ENCODE assay signal across 25 cellular contexts in the genomic region with DNA sequence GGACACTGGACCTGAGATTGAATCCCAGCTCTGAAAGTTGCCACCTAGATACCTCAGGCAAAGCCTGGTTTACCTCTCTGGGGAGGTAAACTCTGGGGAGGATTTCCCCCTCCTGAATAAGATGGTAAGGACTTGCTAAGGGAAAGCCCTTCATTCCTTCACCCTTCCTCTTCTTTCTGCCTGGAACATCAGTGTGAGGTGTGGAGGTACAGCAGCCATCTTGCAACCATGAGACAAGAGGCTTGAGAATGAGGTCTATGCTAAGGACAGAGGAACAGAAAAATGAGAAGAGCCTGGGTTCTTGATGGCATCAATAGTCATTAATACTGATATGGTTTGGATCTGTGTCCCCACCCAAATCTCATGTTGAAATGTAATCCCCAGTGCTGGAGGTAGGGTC. TPM values are rescaled to one million over a fixed set of nuclear protein-coding genes. Genes with fewer than 3 reads are reported as not detected.
DNase-seq lines count a peak whose midpoint lies in the region; ATAC-seq, FAIRE-seq and TF ChIP-seq lines count a peak whose summit lies in the region.
"Had no signal": no experiment of that assay in that cellular context is flagged by ENCODE, and none has a peak within 500 bp of the region (broad histone marks: within the 10 kb centered on the region; RNA-seq: fewer than 3 reads in every experiment).

No MANE protein-coding gene starts in this region.

- no TSS peak for BruUV-seq in IMR-90 (replicated peaks; lab: Mats Ljungman, UMichigan)

- H4K20me1 ChIP-seq in BLaER1 treated with 17β-estradiol and CSF1 and Interleukin-3, amounts not matched to agents 10 nM and 100 nM = no peaks in the 10 kb centered on the region
- no peaks in the 10 kb centered on the region for H4K20me1 ChIP-seq in IMR-90 (ENCODE audit: insufficient read depth, low read length)

- intact Hi-C loops in IMR-90 (cut with micrococcal nuclease) (no loop called here), breast epithelium (cut with DNase I; ENCODE audit: low total_unique reads) (no loop called here)

- H3K18ac ChIP-seq in IMR-90 (ENCODE audit: low read depth, low read length) = peak overlapping the region; percentile 100

- no peaks in the 10 kb centered on the region for H3K36me3 ChIP-seq in BLaER1 treated with 17β-estradiol and CSF1 and Interleukin-3, amounts not matched to agents 10 nM and 100 nM
- H3K36me3 ChIP-seq in IMR-90 (ENCODE audit: control insufficient read depth, insufficient read depth, low read length) (no peaks in the 10 kb centered on the region), breast epithelium (no peaks in the 10 kb centered on the region)
- H3K36me3 ChIP-seq: adrenal gland, BE2C, esophagus muscularis mucosa, gastrocnemius medialis, thoracic aorta, uterus had no signal

- H3K9me1 ChIP-seq in IMR-90 (ENCODE audit: insufficient read depth, low read length) = no peaks in the 10 kb centered on the region

- POLR2A ChIA-PET in IMR-90 (lab: Charles Lee; ENCODE audit: unreplicated experiment) = no interaction called here

- peak overlapping the region; percentile 97 for H3K4ac ChIP-seq in IMR-90 (ENCODE audit: low read depth, low read length)

- in situ Hi-C loops in IMR-90 (cut with MboI; ENCODE audit: low sequenced_read_pairs) = no loop called here

- H2AFZ ChIP-seq in IMR-90 (replicated peaks; ENCODE audit: low read length, poor library complexity) = no peak overlapping the region
- H2AFZ ChIP-seq: parathyroid adenoma had no signal

- peak overlapping the region; percentile 96; the same call in 1 of the 2 replicates for H3K14ac ChIP-seq in IMR-90 (replicated peaks; ENCODE audit: low read depth, low read length)

- peaks cover 5% of the 10 kb centered on the region for H3K4me1 Mint-ChIP-seq in neural crest cell

- no peak for FAIRE-seq in frontal cortex (lab: Jason Lieb, UNC)

- H3K27me3 Mint-ChIP-seq in neural crest cell (ENCODE audit: low read depth) = no peaks in the 10 kb centered on the region

- peak overlapping the region; percentile 99 for H2BK20ac ChIP-seq in IMR-90 (ENCODE audit: low read depth, low read length)

- H3K79me1 ChIP-seq in IMR-90 (ENCODE audit: low read depth in 1 of 2, low read length in 2 of 2) = no peaks in the 10 kb centered on the region

- no peaks in the 10 kb centered on the region for H3K27me3 ChIP-seq in BLaER1 treated with 17β-estradiol and CSF1 and Interleukin-3, amounts not matched to agents 10 nM and 100 nM
- H3K27me3 ChIP-seq in IMR-90 (ENCODE audit: control insufficient read depth, insufficient read depth, low read length) = no peaks in the 10 kb centered on the region
- no peaks in the 10 kb centered on the region for H3K27me3 ChIP-seq in breast epithelium
- H3K27me3 ChIP-seq: adrenal gland, BE2C, body of pancreas, esophagus muscularis mucosa, gastrocnemius medialis, uterus had no signal

- H3K23ac ChIP-seq in IMR-90 (ENCODE audit: low read depth, low read length) = peak overlapping the region; percentile 89; the same call in 1 of the 2 replicates

- no peak for TF ChIP-seq CTCF in IMR-90 (conservative IDR thresholded peaks at IDR 0.05; ENCODE audit: low read depth, low read length)
- no peak for TF ChIP-seq CTCF in breast epithelium (IDR thresholded peaks at IDR 0.05)
- no peak for TF ChIP-seq CTCF in neural crest cell (conservative IDR thresholded peaks at IDR 0.05)

- H3K4me3 Mint-ChIP-seq in neural crest cell = no peak overlapping the region
- H3K4me3 Mint-ChIP-seq: activated CD8-positive, alpha-beta memory T cell treated with anti-CD3 and anti-CD28 coated beads, Interleukin-2, amount 10 ng/mL, durations not matched to agents 7 days and 5 days; activated T-cell treated with anti-CD3 and anti-CD28 coated beads, Interleukin-2, amount 50 U/mL, for 4 hours; stimulated activated naive CD8-positive, alpha-beta T cell treated with anti-CD3 and anti-CD28 coated beads, Interleukin-15, amount 100 ng/mL, for 72 hours; WTC11 had no signal

- H2AK9ac ChIP-seq in IMR-90 (replicated peaks; ENCODE audit: low read depth, low read length, poor library complexity) = peak overlapping the region; percentile 77

- peak overlapping the region; percentile 62; the same call in 2 of the 3 replicates for H2BK15ac ChIP-seq in IMR-90 (ENCODE audit: low read depth, low read length)

- peak overlapping the region; percentile 94 for H4K91ac ChIP-seq in IMR-90 (ENCODE audit: insufficient read depth, low read depth, low read length)

- H2BK120ac ChIP-seq in IMR-90 (ENCODE audit: low read depth, low read length) = peak overlapping the region; percentile 99

- dilution Hi-C loops in IMR-90 (cut with HindIII; ENCODE audit: low sequenced_read_pairs, unreplicated experiment) = no loop called here

- peak overlapping the region; percentile 92; the same call in 1 of the 2 replicates for H2AK5ac ChIP-seq in IMR-90 (ENCODE audit: low read depth, low read length)

- H4K5ac ChIP-seq in IMR-90 (ENCODE audit: low read depth, low read length) = peak overlapping the region; percentile 99

- TF ChIP-seq RAD21 in IMR-90 (IDR thresholded peaks at IDR 0.05; ENCODE audit: low read length) = no peak

- no peak overlapping the region for H3K56ac ChIP-seq in IMR-90 (ENCODE audit: extremely low read depth, insufficient read depth, low read length)

- TF ChIP-seq POLR2A in IMR-90 (IDR thresholded peaks at IDR 0.05; ENCODE audit: low read depth, low read length) (no peak), breast epithelium (IDR thresholded peaks at IDR 0.05) (no peak)

- H3K9me3 ChIP-seq in BLaER1 treated with 17β-estradiol and CSF1 and Interleukin-3, amounts not matched to agents 10 nM and 100 nM (replicated peaks in 1 of 11) = peaks cover 0 to 20% (median 11%) of the 10 kb centered on the region in 11 experiments; a peak in 15 of 22 replicates
- peaks cover 11% of the 10 kb centered on the region for H3K9me3 ChIP-seq in IMR-90 (ENCODE audit: control insufficient read depth, insufficient read depth, low read length)
- no peaks in the 10 kb centered on the region for H3K9me3 ChIP-seq in breast epithelium
- H3K9me3 ChIP-seq: adrenal gland, BE2C, body of pancreas, esophagus muscularis mucosa, gastrocnemius medialis, thoracic aorta, uterus had no signal

- ATAC-seq in IMR-90 (ENCODE audit: low read depth) (no peak), GM21717 (IDR thresholded peaks at IDR 0.05; ENCODE audit: unreplicated experiment) (no peak), HG02870 (IDR thresholded peaks at IDR 0.05; ENCODE audit: unreplicated experiment) (no peak)
- ATAC-seq: activated CD8-positive, alpha-beta memory T cell treated with anti-CD3 and anti-CD28 coated beads, Interleukin-2, amount 10 ng/mL, durations not matched to agents 7 days and 5 days; activated T-cell treated with anti-CD3 and anti-CD28 coated beads, Interleukin-2, amount 50 U/mL, for 4 hours; body of pancreas; gastrocnemius medialis; Panc1; stimulated activated naive CD8-positive, alpha-beta T cell treated with anti-CD3 and anti-CD28 coated beads, Interleukin-15, amount 100 ng/mL, for 72 hours; WTC11 had no signal

- H3K27ac ChIP-seq in BLaER1 treated with 17β-estradiol and CSF1 and Interleukin-3, amounts not matched to agents 10 nM and 100 nM = peak overlapping the region; percentile 47 to 82 (median 73); a peak in 21 of 22 replicates
- H3K27ac ChIP-seq in IMR-90 (ENCODE audit: insufficient read depth, low read length) = peak overlapping the region; percentile 72; the same call in 1 of the 2 replicates
- H3K27ac ChIP-seq in breast epithelium = peak overlapping the region; percentile 52 to 61
- H3K27ac ChIP-seq: adrenal gland, body of pancreas, esophagus muscularis mucosa, gastrocnemius medialis, parathyroid adenoma, thoracic aorta had no signal

- H3K9me3 Mint-ChIP-seq in neural crest cell = peaks cover 2% of the 10 kb centered on the region
- H3K9me3 Mint-ChIP-seq: activated T-cell treated with anti-CD3 and anti-CD28 coated beads, Interleukin-2, amount 50 U/mL, for 4 hours; stimulated activated naive CD8-positive, alpha-beta T cell treated with anti-CD3 and anti-CD28 coated beads, Interleukin-15, amount 100 ng/mL, for 72 hours had no signal

- peak overlapping the region in 10 of 11 experiments; percentile 15 to 63 (median 51); a peak in 12 of 22 replicates for H3K4me2 ChIP-seq in BLaER1 treated with 17β-estradiol and CSF1 and Interleukin-3, amounts not matched to agents 10 nM and 100 nM
- no peak overlapping the region for H3K4me2 ChIP-seq in IMR-90 (ENCODE audit: low read depth, low read length)

- H3K9ac ChIP-seq in BLaER1 treated with 17β-estradiol and CSF1 and Interleukin-3, amounts not matched to agents 10 nM and 100 nM = peak overlapping the region in 7 of 11 experiments; percentile 26 to 62 (median 48); a peak in 8 of 22 replicates
- H3K9ac ChIP-seq in IMR-90 (ENCODE audit: low read depth, low read length) = no peak overlapping the region
- H3K9ac ChIP-seq: parathyroid adenoma had no signal

- no peaks in the 10 kb centered on the region for H3K36me3 Mint-ChIP-seq in neural crest cell (ENCODE audit: low read depth)

- no peak for DNase-seq in IMR-90
- no peak for DNase-seq in breast epithelium (ENCODE audit: low spot score in 2 of 2)
- DNase-seq in neural crest cell (ENCODE audit: low read depth, low spot score) = no peak
- no peak for DNase-seq in frontal cortex (ENCODE audit: low spot score in 2 of 2)
- DNase-seq: activated CD4-positive, alpha-beta T cell treated with anti-CD3 and anti-CD28 coated beads, Interleukin-2, amount 50 U/mL, for 1 hour; activated CD8-positive, alpha-beta memory T cell treated with anti-CD3 and anti-CD28 coated beads, Interleukin-2, amount 10 ng/mL, durations not matched to agents 7 days and 5 days; activated gamma-delta T cell; activated T-cell treated with anti-CD3 and anti-CD28 coated beads, Interleukin-2, amount 50 U/mL, for 4 hours; adrenal gland; BE2C; body of pancreas; DMS153; gastrocnemius medialis; NCI-H2081 treated with DMSO at 0.1 percent for 48 hours; stimulated activated CD4-positive, alpha-beta T cell treated with anti-CD3 and anti-CD28 coated beads, Interleukin-1b, Interleukin-23, amount 100 ng/mL, for 48 hours; stimulated activated naive CD8-positive, alpha-beta T cell treated with anti-CD3 and anti-CD28 coated beads, Interleukin-15, amount 100 ng/mL, for 72 hours; uterus had no signal

- H3K27ac Mint-ChIP-seq in neural crest cell (ENCODE audit: unreplicated experiment) = peak overlapping the region; percentile 21
- H3K27ac Mint-ChIP-seq: activated CD8-positive, alpha-beta memory T cell treated with anti-CD3 and anti-CD28 coated beads, Interleukin-2, amount 10 ng/mL, durations not matched to agents 7 days and 5 days had no signal

- H3K4me1 ChIP-seq in BLaER1 treated with 17β-estradiol and CSF1 and Interleukin-3, amounts not matched to agents 10 nM and 100 nM = peaks cover 11 to 39% (median 33%) of the 10 kb centered on the region in 10 experiments
- H3K4me1 ChIP-seq in IMR-90 (ENCODE audit: control insufficient read depth, insufficient read depth, low read length) (no peaks in the 10 kb centered on the region; the same call in none of the 2 replicates), breast epithelium (no peaks in the 10 kb centered on the region)
- H3K4me1 ChIP-seq: adrenal gland, BE2C, esophagus muscularis mucosa, gastrocnemius medialis, uterus had no signal

- no peak overlapping the region for H3K4me3 ChIP-seq in BLaER1 treated with 17β-estradiol and CSF1 and Interleukin-3, amounts not matched to agents 10 nM and 100 nM
- no peak overlapping the region for H3K4me3 ChIP-seq in IMR-90 (ENCODE audit: insufficient read depth, low read depth, low read length)
- no peak overlapping the region for H3K4me3 ChIP-seq in breast epithelium
- H3K4me3 ChIP-seq: adrenal gland, body of pancreas, esophagus muscularis mucosa, gastrocnemius medialis, thoracic aorta, uterus had no signal

- CTCF ChIA-PET in IMR-90 (lab: Yijun Ruan, JAX) = no interaction called here

- peak overlapping the region; percentile 93 for H2BK5ac ChIP-seq in IMR-90 (ENCODE audit: low read depth, low read length, poor library complexity, severe bottlenecking)

- peak overlapping the region; percentile 60 to 95; a peak in 3 of 4 replicates for H4K8ac ChIP-seq in IMR-90 (ENCODE audit: low read depth in 2 of 2, low read length in 2 of 2)

RNA-seq across cellular contexts. Expression of a gene that starts 23.7 kb away (rescaled TPM):
- total RNA-seq in IMR-90 (2012; rRNA removed) (5.4 and 5.6 TPM in 2 replicates), breast epithelium (10 to 100 TPM; 10.9 to 14.4 (median 12.0) TPM), neural crest cell (9.4 and 11.6 TPM in 2 replicates), frontal cortex (6.5 TPM)
- polyA plus RNA-seq in IMR-90 (2012; rRNA removed) = 12.5 and 13.5 TPM in 2 replicates
- 7.6 and 15.1 TPM in 2 replicates for polyA plus RNA-seq in IMR-90 (2012; cell fraction: cytosol; rRNA removed)
- 16.3 and 19.4 TPM in 2 replicates for polyA plus RNA-seq in IMR-90 (2012; cell fraction: nucleus; rRNA removed; ENCODE audit: low replicate concordance)
